10 cellular contexts compared by ENCODE assay signal in the genomic region with DNA sequence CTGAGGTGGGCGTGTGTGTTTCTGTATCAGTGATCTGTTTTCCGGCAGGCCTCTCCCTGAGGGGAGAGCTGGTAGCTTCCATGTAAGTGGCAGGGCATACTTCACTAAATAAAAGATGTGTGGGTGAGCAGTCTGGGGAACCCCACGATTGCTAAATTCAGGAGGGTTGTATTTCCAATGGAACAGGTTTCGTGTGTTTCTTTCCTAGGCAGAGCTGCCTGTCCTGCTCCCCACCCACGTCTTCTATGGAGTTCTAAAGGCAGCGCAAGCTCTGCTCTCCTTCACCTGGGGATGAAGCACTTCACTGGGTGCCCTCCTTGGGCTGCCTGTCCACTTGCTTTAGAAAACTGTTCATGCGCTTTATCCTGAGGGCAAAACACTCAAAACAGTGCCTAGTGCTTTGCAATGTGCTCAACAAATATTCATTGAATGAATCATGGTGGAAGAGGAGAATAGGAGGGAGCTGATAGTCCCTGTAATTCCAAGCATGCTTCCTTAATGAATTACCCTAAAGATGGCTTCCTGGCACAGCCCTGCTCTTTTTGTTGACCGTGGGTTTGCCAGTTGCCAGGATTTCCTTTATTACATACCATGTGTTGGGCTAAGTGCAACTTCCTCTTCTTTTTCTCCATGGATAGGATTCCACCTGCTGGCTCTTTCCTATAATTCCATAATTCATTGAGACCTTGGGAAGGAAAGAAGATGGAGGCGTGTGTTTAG.
DNase-seq lines count a peak whose midpoint lies in the region; ATAC-seq and TF ChIP-seq lines count a peak whose summit lies in the region.
"Had no signal": no experiment of that assay in that cellular context is flagged by ENCODE, and none has a peak within 500 bp of the region (broad histone marks: within the 10 kb centered on the region; RNA-seq: fewer than 3 reads in every experiment).

No MANE protein-coding gene starts in this region.

- H3K27me3 ChIP-seq in neutrophil (no peaks in the 10 kb centered on the region), WERI-Rb-1 (ENCODE audit: insufficient read depth, low read depth, severe bottlenecking) (no peaks in the 10 kb centered on the region)

- no peaks in the 10 kb centered on the region for H3K36me3 ChIP-seq in neutrophil
- no peaks in the 10 kb centered on the region for H3K36me3 ChIP-seq in WERI-Rb-1

- ATAC-seq in HG03045 (IDR thresholded peaks at IDR 0.05; ENCODE audit: unreplicated experiment) (no peak), GM18520 (IDR thresholded peaks at IDR 0.05; ENCODE audit: unreplicated experiment) (no peak)
- ATAC-seq: activated CD8-positive, alpha-beta T cell treated with anti-CD3 and anti-CD28 coated beads, Interleukin-2, amount 10 ng/mL, durations not matched to agents 7 days and 5 days had no signal

- no peak for TF ChIP-seq CTCF in choroid plexus epithelial cell (conservative IDR thresholded peaks at IDR 0.05; ENCODE audit: low read depth, low read length)
- TF ChIP-seq CTCF in neutrophil (IDR thresholded peaks at IDR 0.05), result no peak
- TF ChIP-seq CTCF in WERI-Rb-1 (IDR thresholded peaks at IDR 0.05; ENCODE audit: low read depth, low read length), result no peak

- H3K9me3 ChIP-seq in neutrophil (no peaks in the 10 kb centered on the region), WERI-Rb-1 (ENCODE audit: severe bottlenecking) (no peaks in the 10 kb centered on the region)

- peaks cover 61 to 72% of the 10 kb centered on the region in 2 experiments for H3K4me1 ChIP-seq in neutrophil (ENCODE audit: control insufficient read depth in 1 of 2, insufficient read depth in 1 of 2, low read depth in 1 of 2, low read length in 1 of 2)

- peak overlapping the region; percentile 99 for H3K27ac ChIP-seq in neutrophil
- H3K27ac ChIP-seq in WERI-Rb-1, result no peak overlapping the region

- H3K4me3 ChIP-seq in choroid plexus epithelial cell (ENCODE audit: low read depth, low read length) (no peak overlapping the region), neutrophil (ENCODE audit: low read depth in 1 of 2, low read length in 1 of 2) (no peak overlapping the region), WERI-Rb-1 (ENCODE audit: low read depth, low read length) (no peak overlapping the region)

- DNase-seq in EH (ENCODE audit: low read depth), result peak; percentile 98
- DNase-seq in NCI-H2029 treated with DMSO at 0.1 percent for 48 hours (lab: John Stamatoyannopoulos, UW), result peak; percentile 87
- DNase-seq in choroid plexus epithelial cell (ENCODE audit: low read depth), result peak; percentile 48
- no peak for DNase-seq in activated CD4-positive, CD25-positive, alpha-beta regulatory T cell (lab: John Stamatoyannopoulos, UW)
- no peak for DNase-seq in WERI-Rb-1
- DNase-seq: activated CD8-positive, alpha-beta T cell treated with anti-CD3 and anti-CD28 coated beads, Interleukin-2, amount 10 ng/mL, durations not matched to agents 7 days and 5 days; left cardiac atrium had no signal

Comparison
In these comparisons a context has a peak if more than half of its experiments do, and no peak if none do; other contexts are left out.
1. DNase-seq: peak in EH (single experiment), NCI-H2029 treated with DMSO at 0.1 percent for 48 hours (single experiment) and choroid plexus epithelial cell (single experiment); none in activated CD4-positive, CD25-positive, alpha-beta regulatory T cell (0 of 4) and WERI-Rb-1 (single experiment).